Comparison of ENCODE assay signal across 2 cellular contexts in the genomic region with DNA sequence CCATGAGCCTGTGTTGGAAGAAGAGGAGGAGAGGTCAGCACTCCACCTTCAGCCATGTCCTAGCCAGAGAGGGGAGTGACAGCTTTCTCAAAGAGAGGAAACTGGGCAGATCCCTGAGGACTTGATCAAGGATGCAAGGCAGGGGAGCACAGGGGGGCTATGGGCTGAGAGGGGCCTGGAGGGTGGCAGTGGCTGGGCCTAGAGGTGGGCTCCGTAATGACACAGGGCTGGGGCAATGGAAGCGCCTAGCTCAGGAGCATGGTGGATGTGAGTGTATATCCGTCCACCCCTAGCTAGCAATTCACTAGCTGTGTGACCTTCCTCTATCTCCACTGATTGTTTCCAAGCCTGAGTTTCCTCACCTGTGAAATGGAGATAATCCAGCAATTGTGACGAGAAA.
TF ChIP-seq lines count a peak whose summit lies in the region.

No MANE protein-coding gene starts in this region.

TF ChIP-seq in GM23338, 12 proteins besides CTCF, POLR2A, EP300 and RAD21 (continues in another document):
- TF ChIP-seq POLR2AphosphoS5 (IDR thresholded peaks at IDR 0.05; ENCODE audit: low read depth) = no peak
- TF ChIP-seq ZNF331 (CRISPR knock-in tag; IDR thresholded peaks at IDR 0.05; ENCODE audit: low read depth) = no peak
- TF ChIP-seq ZNF114 (CRISPR knock-in tag; IDR thresholded peaks at IDR 0.05) = no peak
- no peak for TF ChIP-seq EZH2phosphoT487 (IDR thresholded peaks at IDR 0.05; ENCODE audit: unreplicated experiment)
- TF ChIP-seq CREB1 (CRISPR knock-in tag; IDR thresholded peaks at IDR 0.05; ENCODE audit: low read depth) = no peak
- TF ChIP-seq, protein P1, sequence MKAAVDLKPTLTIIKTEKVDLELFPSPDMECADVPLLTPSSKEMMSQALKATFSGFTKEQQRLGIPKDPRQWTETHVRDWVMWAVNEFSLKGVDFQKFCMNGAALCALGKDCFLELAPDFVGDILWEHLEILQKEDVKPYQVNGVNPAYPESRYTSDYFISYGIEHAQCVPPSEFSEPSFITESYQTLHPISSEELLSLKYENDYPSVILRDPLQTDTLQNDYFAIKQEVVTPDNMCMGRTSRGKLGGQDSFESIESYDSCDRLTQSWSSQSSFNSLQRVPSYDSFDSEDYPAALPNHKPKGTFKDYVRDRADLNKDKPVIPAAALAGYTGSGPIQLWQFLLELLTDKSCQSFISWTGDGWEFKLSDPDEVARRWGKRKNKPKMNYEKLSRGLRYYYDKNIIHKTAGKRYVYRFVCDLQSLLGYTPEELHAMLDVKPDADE (IDR thresholded peaks at IDR 0.05) = no peak
- no peak for TF ChIP-seq STAT1 (IDR thresholded peaks at IDR 0.05; ENCODE audit: unreplicated experiment)
- no peak for TF ChIP-seq NANOG (IDR thresholded peaks at IDR 0.05; ENCODE audit: borderline replicate concordance)
- TF ChIP-seq, protein P2, sequence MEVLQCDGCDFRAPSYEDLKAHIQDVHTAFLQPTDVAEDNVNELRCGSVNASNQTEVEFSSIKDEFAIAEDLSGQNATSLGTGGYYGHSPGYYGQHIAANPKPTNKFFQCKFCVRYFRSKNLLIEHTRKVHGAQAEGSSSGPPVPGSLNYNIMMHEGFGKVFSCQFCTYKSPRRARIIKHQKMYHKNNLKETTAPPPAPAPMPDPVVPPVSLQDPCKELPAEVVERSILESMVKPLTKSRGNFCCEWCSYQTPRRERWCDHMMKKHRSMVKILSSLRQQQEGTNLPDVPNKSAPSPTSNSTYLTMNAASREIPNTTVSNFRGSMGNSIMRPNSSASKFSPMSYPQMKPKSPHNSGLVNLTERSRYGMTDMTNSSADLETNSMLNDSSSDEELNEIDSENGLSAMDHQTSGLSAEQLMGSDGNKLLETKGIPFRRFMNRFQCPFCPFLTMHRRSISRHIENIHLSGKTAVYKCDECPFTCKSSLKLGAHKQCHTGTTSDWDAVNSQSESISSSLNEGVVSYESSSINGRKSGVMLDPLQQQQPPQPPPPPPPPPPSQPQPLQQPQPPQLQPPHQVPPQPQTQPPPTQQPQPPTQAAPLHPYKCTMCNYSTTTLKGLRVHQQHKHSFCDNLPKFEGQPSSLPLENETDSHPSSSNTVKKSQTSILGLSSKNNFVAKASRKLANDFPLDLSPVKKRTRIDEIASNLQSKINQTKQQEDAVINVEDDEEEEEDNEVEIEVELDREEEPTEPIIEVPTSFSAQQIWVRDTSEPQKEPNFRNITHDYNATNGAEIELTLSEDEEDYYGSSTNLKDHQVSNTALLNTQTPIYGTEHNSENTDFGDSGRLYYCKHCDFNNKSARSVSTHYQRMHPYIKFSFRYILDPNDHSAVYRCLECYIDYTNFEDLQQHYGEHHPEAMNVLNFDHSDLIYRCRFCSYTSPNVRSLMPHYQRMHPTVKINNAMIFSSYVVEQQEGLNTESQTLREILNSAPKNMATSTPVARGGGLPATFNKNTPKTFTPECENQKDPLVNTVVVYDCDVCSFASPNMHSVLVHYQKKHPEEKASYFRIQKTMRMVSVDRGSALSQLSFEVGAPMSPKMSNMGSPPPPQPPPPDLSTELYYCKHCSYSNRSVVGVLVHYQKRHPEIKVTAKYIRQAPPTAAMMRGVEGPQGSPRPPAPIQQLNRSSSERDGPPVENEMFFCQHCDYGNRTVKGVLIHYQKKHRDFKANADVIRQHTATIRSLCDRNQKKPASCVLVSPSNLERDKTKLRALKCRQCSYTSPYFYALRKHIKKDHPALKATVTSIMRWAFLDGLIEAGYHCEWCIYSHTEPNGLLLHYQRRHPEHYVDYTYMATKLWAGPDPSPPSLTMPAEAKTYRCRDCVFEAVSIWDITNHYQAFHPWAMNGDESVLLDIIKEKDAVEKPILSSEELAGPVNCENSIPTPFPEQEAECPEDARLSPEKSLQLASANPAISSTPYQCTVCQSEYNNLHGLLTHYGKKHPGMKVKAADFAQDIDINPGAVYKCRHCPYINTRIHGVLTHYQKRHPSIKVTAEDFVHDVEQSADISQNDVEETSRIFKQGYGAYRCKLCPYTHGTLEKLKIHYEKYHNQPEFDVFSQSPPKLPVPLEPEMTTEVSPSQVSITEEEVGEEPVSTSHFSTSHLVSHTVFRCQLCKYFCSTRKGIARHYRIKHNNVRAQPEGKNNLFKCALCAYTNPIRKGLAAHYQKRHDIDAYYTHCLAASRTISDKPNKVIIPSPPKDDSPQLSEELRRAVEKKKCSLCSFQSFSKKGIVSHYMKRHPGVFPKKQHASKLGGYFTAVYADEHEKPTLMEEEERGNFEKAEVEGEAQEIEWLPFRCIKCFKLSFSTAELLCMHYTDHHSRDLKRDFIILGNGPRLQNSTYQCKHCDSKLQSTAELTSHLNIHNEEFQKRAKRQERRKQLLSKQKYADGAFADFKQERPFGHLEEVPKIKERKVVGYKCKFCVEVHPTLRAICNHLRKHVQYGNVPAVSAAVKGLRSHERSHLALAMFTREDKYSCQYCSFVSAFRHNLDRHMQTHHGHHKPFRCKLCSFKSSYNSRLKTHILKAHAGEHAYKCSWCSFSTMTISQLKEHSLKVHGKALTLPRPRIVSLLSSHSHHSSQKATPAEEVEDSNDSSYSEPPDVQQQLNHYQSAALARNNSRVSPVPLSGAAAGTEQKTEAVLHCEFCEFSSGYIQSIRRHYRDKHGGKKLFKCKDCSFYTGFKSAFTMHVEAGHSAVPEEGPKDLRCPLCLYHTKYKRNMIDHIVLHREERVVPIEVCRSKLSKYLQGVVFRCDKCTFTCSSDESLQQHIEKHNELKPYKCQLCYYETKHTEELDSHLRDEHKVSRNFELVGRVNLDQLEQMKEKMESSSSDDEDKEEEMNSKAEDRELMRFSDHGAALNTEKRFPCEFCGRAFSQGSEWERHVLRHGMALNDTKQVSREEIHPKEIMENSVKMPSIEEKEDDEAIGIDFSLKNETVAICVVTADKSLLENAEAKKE (CRISPR knock-in tag; IDR thresholded peaks at IDR 0.05) = no peak
- no peak for TF ChIP-seq JUNB (IDR thresholded peaks at IDR 0.05; ENCODE audit: unreplicated experiment)
- no peak for TF ChIP-seq EZH2 (IDR thresholded peaks at IDR 0.05; ENCODE audit: low read depth, unreplicated experiment)

TF ChIP-seq in H1, 55 proteins besides CTCF, POLR2A, EP300 and RAD21:
- TF ChIP-seq POU5F1 (IDR thresholded peaks at IDR 0.05; ENCODE audit: low read depth, low read length) = no peak
- no peak for TF ChIP-seq SAP30 (IDR thresholded peaks at IDR 0.05; ENCODE audit: insufficient read depth, insufficient replicate concordance, low read length)
- TF ChIP-seq TBP (IDR thresholded peaks at IDR 0.05; ENCODE audit: low read depth, low read length) = no peak
- TF ChIP-seq PHF8 (conservative IDR thresholded peaks at IDR 0.05; ENCODE audit: low read depth, low read length) = no peak
- no peak for TF ChIP-seq MAFK (IDR thresholded peaks at IDR 0.05; ENCODE audit: low read depth, low read length)
- no peak for TF ChIP-seq ASH2L (IDR thresholded peaks at IDR 0.05; ENCODE audit: low read length)
